In genomic region chr21:38950388-38951094, GRCh38 we compare ENCODE assay signal across 12 cellular contexts.
DNase-seq lines count a peak whose midpoint lies in the region; ATAC-seq, FAIRE-seq and TF ChIP-seq lines count a peak whose summit lies in the region.
"Had no signal": no experiment of that assay in that cellular context is flagged by ENCODE, and none has a peak within 500 bp of the region (broad histone marks: within the 10 kb centered on the region; RNA-seq: fewer than 3 reads in every experiment).

No MANE protein-coding gene starts in this region.

- no peak overlapping the region for H3K4me3 ChIP-seq in NB4 (ENCODE audit: low read depth, low read length)
- no peak overlapping the region for H3K4me3 ChIP-seq in colonic mucosa
- H3K4me3 ChIP-seq in prostate gland: no peak overlapping the region
- no peak overlapping the region for H3K4me3 ChIP-seq in kidney (ENCODE audit: low read length in 2 of 2)

- ATAC-seq in GM19328 (IDR thresholded peaks at IDR 0.05; ENCODE audit: unreplicated experiment): no peak
- ATAC-seq: stimulated activated naive B cell treated with anti-CD40 and anti-IgM and Interleukin-4, amounts not matched to agents 10 μg/mL and 1 μg/mL and 100 μg/mL, for 72 hours had no signal

- TF ChIP-seq CTCF in NB4 (IDR thresholded peaks at IDR 0.05; ENCODE audit: low read depth, low read length): no peak
- TF ChIP-seq CTCF in colonic mucosa (IDR thresholded peaks at IDR 0.05): no peak
- no peak for TF ChIP-seq CTCF in prostate gland (IDR thresholded peaks at IDR 0.05)
- TF ChIP-seq CTCF in kidney (IDR thresholded peaks at IDR 0.05; ENCODE audit: borderline replicate concordance, extremely low read depth, insufficient read depth): no peak

- TF ChIP-seq POLR2A in NB4 (IDR thresholded peaks at IDR 0.05; ENCODE audit: extremely low read depth, insufficient read length) (no peak), prostate gland (IDR thresholded peaks at IDR 0.05) (no peak)

- 14% methylated on average over 4 of the region's 4 CpGs for WGBS in prostate gland

- intact Hi-C loops in colonic mucosa (cut with DNase I): no loop called here
- intact Hi-C loops in prostate gland (cut with DNase I): no loop called here
- intact Hi-C loops in kidney (cut with DNase I): no loop called here

- H3K9ac ChIP-seq in colonic mucosa (ENCODE audit: low read depth in 2 of 2, low read length in 2 of 2) (no peak overlapping the region), kidney (ENCODE audit: low read length in 2 of 2) (no peak overlapping the region)

- H3K27ac ChIP-seq in colonic mucosa (peak overlapping the region; percentile 54), prostate gland (peak overlapping the region in 1 of 2 donors; percentile 28), kidney (ENCODE audit: low read depth in 2 of 2, low read length in 2 of 2) (no peak overlapping the region)

- FAIRE-seq in kidney (lab: Jason Lieb, UNC): no peak

- H3K27me3 ChIP-seq in colonic mucosa (no peaks in the 10 kb centered on the region), prostate gland (replicated peaks; ENCODE audit: insufficient read depth) (no peaks in the 10 kb centered on the region)

- H3K36me3 ChIP-seq in colonic mucosa (no peaks in the 10 kb centered on the region), prostate gland (no peaks in the 10 kb centered on the region), kidney (ENCODE audit: control insufficient read depth in 1 of 2, insufficient read depth in 2 of 2, low read length in 2 of 2) (no peaks in the 10 kb centered on the region)

- DNase-seq in EH (ENCODE audit: low read depth) (peak; percentile 84), NB4 (ENCODE audit: low read depth) (peak; percentile 60), colonic mucosa (peak; percentile 87), prostate gland (ENCODE audit: low spot score) (peak; percentile 91), Ammon's horn (ENCODE audit: low spot score) (no peak), kidney (no peak)
- no peak for DNase-seq in stimulated activated CD4-positive, alpha-beta T cell treated with anti-CD3 and anti-CD28 coated beads, Interleukin-4, amount 100 ng/mL, for 1 hour
- DNase-seq: activated naive CD8-positive, alpha-beta T cell treated with anti-CD3 and anti-CD28 coated beads for 36 hours; CD8-positive, alpha-beta memory T cell; nucleus accumbens; stimulated activated naive B cell treated with anti-CD40 and anti-IgM and Interleukin-4, amounts not matched to agents 10 μg/mL and 1 μg/mL and 100 μg/mL, for 72 hours had no signal

- H3K9me3 ChIP-seq in colonic mucosa (no peaks in the 10 kb centered on the region), prostate gland (no peaks in the 10 kb centered on the region), kidney (ENCODE audit: control insufficient read depth in 1 of 2, low read length in 2 of 2) (no peaks in the 10 kb centered on the region)

- H3K4me1 ChIP-seq in colonic mucosa: peaks cover 6% of the 10 kb centered on the region
- peaks cover 4% of the 10 kb centered on the region for H3K4me1 ChIP-seq in prostate gland (replicated peaks)
- H3K4me1 ChIP-seq in kidney (ENCODE audit: control insufficient read depth in 1 of 2, insufficient read depth in 1 of 2, low read depth in 1 of 2, low read length in 2 of 2): no peaks in the 10 kb centered on the region

Comparison
In these comparisons a context has a peak if more than half of its experiments do, and no peak if none do; other contexts are left out.
1. DNase-seq: peak in EH (single experiment), NB4 (single experiment), colonic mucosa (single experiment) and prostate gland (single experiment); none in Ammon's horn (single experiment), stimulated activated CD4-positive, alpha-beta T cell treated with anti-CD3 and anti-CD28 coated beads, Interleukin-4, amount 100 ng/mL, for 1 hour (single experiment) and kidney (single experiment).